Comparison of ENCODE assay signal across 20 cellular contexts in the genomic region with DNA sequence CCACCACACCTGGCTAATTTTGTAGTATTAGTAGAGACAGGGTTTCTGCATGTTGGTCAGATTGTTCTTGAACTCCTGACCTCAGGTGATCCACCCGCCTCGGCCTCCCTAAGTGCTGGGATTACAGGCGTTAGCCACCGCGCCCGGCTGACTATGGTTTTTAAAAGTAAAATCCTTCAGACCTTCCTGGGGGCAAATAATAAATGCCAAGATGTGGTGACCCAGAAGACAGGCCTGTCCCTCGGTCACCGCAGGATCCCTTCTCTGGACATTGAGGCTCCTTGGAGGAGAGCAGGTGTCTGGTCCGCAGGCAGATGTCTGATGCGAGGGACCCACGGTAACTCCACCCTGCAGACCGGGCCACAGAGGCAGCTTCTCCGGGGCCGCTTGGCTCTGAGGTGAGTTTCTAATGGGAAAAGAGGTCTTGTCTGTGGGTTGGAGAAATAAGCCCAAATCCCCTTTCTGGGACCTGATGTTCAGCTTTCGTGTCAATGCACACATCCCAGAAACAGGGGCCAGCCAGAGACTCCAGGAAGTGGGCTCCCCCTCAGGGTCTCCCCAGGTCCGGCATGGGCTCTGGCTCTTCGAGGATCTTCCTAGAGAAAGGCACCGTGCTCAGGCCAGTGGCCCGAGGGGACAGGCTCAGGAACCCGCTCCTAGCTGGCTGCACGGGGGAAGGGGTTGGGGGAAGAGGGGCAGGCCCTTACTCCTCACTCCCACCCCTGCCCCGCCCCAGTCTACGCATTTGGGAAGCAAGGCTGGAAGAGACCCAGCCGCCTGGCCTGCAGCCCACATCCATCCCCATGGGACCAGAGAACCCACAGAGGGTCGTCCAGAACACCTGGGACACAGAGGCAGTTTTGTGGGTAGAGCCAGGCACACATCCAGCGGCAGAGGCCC.
A peak's percentile ranks its signal among the peaks of the same experiment; 100 is the strongest.
DNase-seq lines count a peak whose midpoint lies in the region; TF ChIP-seq lines count a peak whose summit lies in the region.
"Had no signal": no experiment of that assay in that cellular context is flagged by ENCODE, and none has a peak within 500 bp of the region (broad histone marks: within the 10 kb centered on the region; RNA-seq: fewer than 3 reads in every experiment).

No MANE protein-coding gene starts in this region.

- H3K27ac Mint-ChIP-seq in endodermal cell, result no peak overlapping the region
- no peak overlapping the region for H3K27ac Mint-ChIP-seq in activated CD4-positive, alpha-beta T cell treated with anti-CD3 and anti-CD28 coated beads, Interleukin-2, amount 10 ng/mL, durations not matched to agents 24 days and 14 days
- H3K27ac Mint-ChIP-seq: IgD-negative memory B cell; nephron; progenitor cell of endocrine pancreas; stimulated activated effector memory CD8-positive, alpha-beta T cell treated with anti-CD3 and anti-CD28 coated beads, Interleukin-12 subunit alpha, Interleukin-12 subunit beta, amount 100 ng/mL, for 72 hours had no signal

- TF ChIP-seq POLR2A in sigmoid colon (IDR thresholded peaks at IDR 0.05), result no peak

- peaks cover 47% of the 10 kb centered on the region for H4K20me1 ChIP-seq in BLaER1

- WGBS in endodermal cell (ENCODE audit: insufficient coverage in 1 of 2, insufficient read length in 1 of 2), 2 experiments, result 93 to 97% methylated on average over 16 to 25 of the region's 26 CpGs
- 85 to 87% methylated on average over 26 of the region's 26 CpGs for WGBS in sigmoid colon, 2 donors

- peak overlapping the region; percentile 96 for H3K4me2 ChIP-seq in BLaER1

- no peaks in the 10 kb centered on the region for H3K36me3 Mint-ChIP-seq in endodermal cell (ENCODE audit: low read depth)
- no peaks in the 10 kb centered on the region for H3K36me3 Mint-ChIP-seq in activated CD4-positive, alpha-beta T cell treated with anti-CD3 and anti-CD28 coated beads, Interleukin-2, amount 10 ng/mL, durations not matched to agents 24 days and 14 days (ENCODE audit: low read depth)
- H3K36me3 Mint-ChIP-seq: stimulated activated effector memory CD8-positive, alpha-beta T cell treated with anti-CD3 and anti-CD28 coated beads, Interleukin-12 subunit alpha, Interleukin-12 subunit beta, amount 100 ng/mL, for 72 hours had no signal

- TF ChIP-seq CTCF in endodermal cell (conservative IDR thresholded peaks at IDR 0.05) (no peak), sigmoid colon (IDR thresholded peaks at IDR 0.05) (no peak)

- DNase-seq in NCI-H1694 (lab: John Stamatoyannopoulos, UW), result peak; percentile 19
- no peak for DNase-seq in NCI-H1694 treated with DMSO at 0.1 percent for 48 hours (lab: John Stamatoyannopoulos, UW)
- DNase-seq in endodermal cell, result peak; percentile 46
- DNase-seq in sigmoid colon, result peak; percentile 56
- no peak for DNase-seq in NCI-H82 treated with DMSO at 0.1 percent for 48 hours (lab: John Stamatoyannopoulos, UW; ENCODE audit: unreplicated experiment)
- no peak for DNase-seq in activated CD4-positive, alpha-beta T cell treated with anti-CD3 and anti-CD28 coated beads, Interleukin-2, amount 10 ng/mL, durations not matched to agents 24 days and 14 days
- DNase-seq in SJCRH30, result no peak
- DNase-seq: 8988T; brain microvascular endothelial cell; DMS79 treated with DMSO at 0.1 percent for 48 hours; NCI-H1417; NCI-H748 treated with DMSO at 0.1 percent for 48 hours; SHP77; stimulated activated CD4-positive, alpha-beta T cell treated with anti-CD3 and anti-CD28 coated beads, Interleukin-1b, Interleukin-23, amount 100 ng/mL, for 48 hours; SW 1271 had no signal

- no peak for TF ChIP-seq EP300 in sigmoid colon (IDR thresholded peaks at IDR 0.05)

- peaks cover 2% of the 10 kb centered on the region for H3K27me3 Mint-ChIP-seq in endodermal cell (ENCODE audit: insufficient read depth)
- H3K27me3 Mint-ChIP-seq in activated CD4-positive, alpha-beta T cell treated with anti-CD3 and anti-CD28 coated beads, Interleukin-2, amount 10 ng/mL, durations not matched to agents 24 days and 14 days, result peaks cover 44% of the 10 kb centered on the region

- H3K9me3 Mint-ChIP-seq in endodermal cell, result peaks cover 13% of the 10 kb centered on the region
- H3K9me3 Mint-ChIP-seq in activated CD4-positive, alpha-beta T cell treated with anti-CD3 and anti-CD28 coated beads, Interleukin-2, amount 10 ng/mL, durations not matched to agents 24 days and 14 days, result no peaks in the 10 kb centered on the region

- H3K4me1 ChIP-seq in BLaER1 (peaks cover 40% of the 10 kb centered on the region), endodermal cell (ENCODE audit: control insufficient read depth, insufficient read depth, low read length) (no peaks in the 10 kb centered on the region), sigmoid colon (peaks cover 0 to 9% (median 8%) of the 10 kb centered on the region in 4 donors), SJCRH30 (no peaks in the 10 kb centered on the region)

- intact Hi-C loops in sigmoid colon (cut with DNase I), result no loop called here
- intact Hi-C loops in activated CD4-positive, alpha-beta T cell treated with anti-CD3 and anti-CD28 coated beads, Interleukin-2, amount 10 ng/mL, durations not matched to agents 24 days and 14 days (cut with micrococcal nuclease), result no loop called here

- H3K4me3 ChIP-seq in BLaER1, result no peak overlapping the region
- no peak overlapping the region for H3K4me3 ChIP-seq in endodermal cell (ENCODE audit: low read length)
- H3K4me3 ChIP-seq in sigmoid colon, result no peak overlapping the region
- no peak overlapping the region for H3K4me3 ChIP-seq in SJCRH30

- no peak overlapping the region for H3K27ac ChIP-seq in BLaER1
- no peak overlapping the region for H3K27ac ChIP-seq in endodermal cell (ENCODE audit: low read depth, low read length)
- H3K27ac ChIP-seq in sigmoid colon, result no peak overlapping the region
- no peak overlapping the region for H3K27ac ChIP-seq in SJCRH30
- H3K27ac ChIP-seq: brain microvascular endothelial cell had no signal

- H3K9ac ChIP-seq in BLaER1 (no peak overlapping the region), endodermal cell (ENCODE audit: extremely low read depth, low read length, poor library complexity, severe bottlenecking) (no peak overlapping the region)

- H3K36me3 ChIP-seq in BLaER1 (no peaks in the 10 kb centered on the region), endodermal cell (ENCODE audit: control insufficient read depth, insufficient read depth, low read length) (no peaks in the 10 kb centered on the region), sigmoid colon (no peaks in the 10 kb centered on the region), SJCRH30 (no peaks in the 10 kb centered on the region)
- H3K36me3 ChIP-seq: brain microvascular endothelial cell had no signal

- H3K9me3 ChIP-seq in BLaER1 (peaks cover 15% of the 10 kb centered on the region), endodermal cell (ENCODE audit: control insufficient read depth, low read length) (peaks cover 13% of the 10 kb centered on the region), sigmoid colon (peaks cover 0 to 3% (median 0%) of the 10 kb centered on the region in 4 donors), SJCRH30 (replicated peaks) (no peaks in the 10 kb centered on the region)

- H3K4me3 Mint-ChIP-seq in endodermal cell, result no peak overlapping the region
- H3K4me3 Mint-ChIP-seq in activated CD4-positive, alpha-beta T cell treated with anti-CD3 and anti-CD28 coated beads, Interleukin-2, amount 10 ng/mL, durations not matched to agents 24 days and 14 days, result no peak overlapping the region
- H3K4me3 Mint-ChIP-seq: IgD-negative memory B cell; nephron; stimulated activated effector memory CD8-positive, alpha-beta T cell treated with anti-CD3 and anti-CD28 coated beads, Interleukin-12 subunit alpha, Interleukin-12 subunit beta, amount 100 ng/mL, for 72 hours had no signal

- H3K27me3 ChIP-seq in BLaER1, result peaks cover 52% of the 10 kb centered on the region
- H3K27me3 ChIP-seq in endodermal cell (ENCODE audit: control insufficient read depth, insufficient read depth, low read length, poor library complexity, severe bottlenecking), result peaks cover 26% of the 10 kb centered on the region
- H3K27me3 ChIP-seq in sigmoid colon, result peaks cover 6 to 43% (median 25%) of the 10 kb centered on the region in 3 donors
- 0 out of 2 replicates have a peak, but pooled peaks cover 7% of the 10 kb centered on the region for H3K27me3 ChIP-seq in SJCRH30

- H3K4me1 Mint-ChIP-seq in endodermal cell, result peaks cover 10% of the 10 kb centered on the region
- no peaks in the 10 kb centered on the region for H3K4me1 Mint-ChIP-seq in activated CD4-positive, alpha-beta T cell treated with anti-CD3 and anti-CD28 coated beads, Interleukin-2, amount 10 ng/mL, durations not matched to agents 24 days and 14 days
- H3K4me1 Mint-ChIP-seq: stimulated activated effector memory CD8-positive, alpha-beta T cell treated with anti-CD3 and anti-CD28 coated beads, Interleukin-12 subunit alpha, Interleukin-12 subunit beta, amount 100 ng/mL, for 72 hours had no signal

Comparison
In these comparisons a context has a peak if more than half of its experiments do, and no peak if none do; other contexts are left out.
1. DNase-seq: peak in NCI-H1694 (single experiment), endodermal cell (single experiment) and sigmoid colon (single experiment); none in NCI-H1694 treated with DMSO at 0.1 percent for 48 hours (single experiment), NCI-H82 treated with DMSO at 0.1 percent for 48 hours (single experiment), activated CD4-positive, alpha-beta T cell treated with anti-CD3 and anti-CD28 coated beads, Interleukin-2, amount 10 ng/mL, durations not matched to agents 24 days and 14 days (single experiment) and SJCRH30 (0 of 2).